Comparison of ENCODE assay signal across 17 cellular contexts in the genomic region with DNA sequence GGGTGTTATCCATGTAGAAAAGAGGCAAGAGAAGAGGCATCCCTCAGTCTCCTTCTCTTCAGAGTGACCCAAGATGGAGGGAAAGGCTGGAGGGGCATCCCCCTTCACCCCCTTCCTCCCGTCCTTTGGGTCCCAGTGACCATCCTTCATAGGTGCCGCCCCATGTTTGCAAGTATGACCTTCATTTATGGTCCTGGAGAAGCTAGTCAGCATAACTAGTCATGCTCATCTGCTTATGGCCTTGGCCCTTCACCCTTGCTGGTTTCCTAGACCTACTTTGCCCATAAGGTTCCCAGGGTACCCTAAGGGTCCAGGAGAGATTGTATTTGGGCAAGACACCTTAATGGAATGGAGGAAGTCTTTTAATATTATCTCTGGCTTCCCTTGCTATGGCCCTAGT. TPM values are rescaled to one million over a fixed set of nuclear protein-coding genes. Genes with fewer than 3 reads are reported as not detected.
DNase-seq lines count a peak whose midpoint lies in the region; ATAC-seq and TF ChIP-seq lines count a peak whose summit lies in the region.
"Had no signal": no experiment of that assay in that cellular context is flagged by ENCODE, and none has a peak within 500 bp of the region (broad histone marks: within the 10 kb centered on the region; RNA-seq: fewer than 3 reads in every experiment).

No MANE protein-coding gene starts in this region.

- no peaks in the 10 kb centered on the region for H3K36me3 ChIP-seq in HEK293 (ENCODE audit: control insufficient read depth in 2 of 2, insufficient read depth in 1 of 2, low read length in 2 of 2)
- H3K36me3 ChIP-seq in endodermal cell (ENCODE audit: control insufficient read depth, insufficient read depth, low read length), result no peaks in the 10 kb centered on the region

- peak overlapping the region; percentile 62 for H3K27ac Mint-ChIP-seq in activated CD4-positive, alpha-beta T cell treated with anti-CD3 and anti-CD28 coated beads, Interleukin-2, amount 10 ng/mL, durations not matched to agents 7 days and 5 days
- H3K27ac Mint-ChIP-seq in endodermal cell, result no peak overlapping the region
- H3K27ac Mint-ChIP-seq: B cell; CD8-positive, alpha-beta T cell; GM23338; H9 had no signal

- H3K27ac ChIP-seq in HEK293 (ENCODE audit: extremely low read depth, low read depth, low read length) (no peak overlapping the region), endodermal cell (ENCODE audit: low read depth, low read length) (no peak overlapping the region)
- H3K27ac ChIP-seq: 22Rv1, BLaER1, C4-2B had no signal

- H3K9ac ChIP-seq in endodermal cell (ENCODE audit: extremely low read depth, low read length, poor library complexity, severe bottlenecking), result no peak overlapping the region
- H3K9ac ChIP-seq: BLaER1 had no signal

- 17 to 71% methylated on average over 1 to 2 of the region's 2 CpGs for WGBS in endodermal cell (ENCODE audit: insufficient coverage in 1 of 2, insufficient read length in 1 of 2), 2 experiments

- no peak overlapping the region for H3K4me3 Mint-ChIP-seq in activated CD4-positive, alpha-beta T cell treated with anti-CD3 and anti-CD28 coated beads, Interleukin-2, amount 10 ng/mL, durations not matched to agents 7 days and 5 days
- H3K4me3 Mint-ChIP-seq in endodermal cell, result no peak overlapping the region
- H3K4me3 Mint-ChIP-seq: B cell; CD4-positive, CD25-positive, alpha-beta regulatory T cell; CD8-positive, alpha-beta T cell; GM23338; H9 had no signal

- H3K4me3 ChIP-seq in HEK293 (ENCODE audit: low read depth, low read length) (no peak overlapping the region), endodermal cell (ENCODE audit: low read length) (peak overlapping the region; percentile 44)
- H3K4me3 ChIP-seq: BLaER1, GM12878, GM23338 had no signal

- TF ChIP-seq CTCF in HEK293 (tag by site-specific recombination; IDR thresholded peaks at IDR 0.05) (no peak), endodermal cell (conservative IDR thresholded peaks at IDR 0.05) (no peak)

- peaks cover 40% of the 10 kb centered on the region for H3K9me3 Mint-ChIP-seq in activated CD4-positive, alpha-beta T cell treated with anti-CD3 and anti-CD28 coated beads, Interleukin-2, amount 10 ng/mL, durations not matched to agents 7 days and 5 days
- peaks cover 46% of the 10 kb centered on the region for H3K9me3 Mint-ChIP-seq in endodermal cell

- no peak for DNase-seq in activated CD4-positive, alpha-beta T cell treated with anti-CD3 and anti-CD28 coated beads, Interleukin-2, amount 10 ng/mL, durations not matched to agents 7 days and 5 days
- no peak for DNase-seq in activated CD4-positive, alpha-beta T cell treated with anti-CD3 and anti-CD28 coated beads for 4 hours
- no peak for DNase-seq in endodermal cell
- DNase-seq in activated CD8-positive, alpha-beta memory T cell treated with anti-CD3 and anti-CD28 coated beads, Interleukin-2, amount 50 U/mL, for 48 hours, result no peak
- DNase-seq: CD4-positive, CD25-positive, alpha-beta regulatory T cell; CD8-positive, alpha-beta T cell; DMS153; EL had no signal

- no peak for ATAC-seq in activated CD4-positive, CD25-positive, alpha-beta regulatory T cell treated with anti-CD3 and anti-CD28 coated beads, Interleukin-2, amount 50 U/mL, for 24 hours
- ATAC-seq: CD8-positive, alpha-beta T cell had no signal

- CTCF ChIA-PET in activated CD4-positive, alpha-beta T cell treated with anti-CD3 and anti-CD28 coated beads, Interleukin-2, amount 10 ng/mL, durations not matched to agents 7 days and 5 days (lab: Charles Lee), result interaction anchor here (0.6 to 1.7 kb wide), 4 partner anchors 10 to 849 kb away, joined by 3 to 6 read pairs (median 4); no protein-coding TSS in a partner anchor
- CTCF ChIA-PET in HEK293 (lab: Yijun Ruan, JAX), result interaction anchor here (0.6 to 2.3 kb wide), 7 partner anchors 7 to 1251 kb away, joined by 3 to 13 read pairs (median 4); no protein-coding TSS in a partner anchor

- POLR2A ChIA-PET in activated CD4-positive, alpha-beta T cell treated with anti-CD3 and anti-CD28 coated beads, Interleukin-2, amount 10 ng/mL, durations not matched to agents 7 days and 5 days (lab: Charles Lee), result no interaction called here
- POLR2A ChIA-PET in HEK293 (lab: Yijun Ruan, JAX), result no interaction called here

- no peaks in the 10 kb centered on the region for H3K27me3 ChIP-seq in endodermal cell (ENCODE audit: control insufficient read depth, insufficient read depth, low read length, poor library complexity, severe bottlenecking)
- H3K27me3 ChIP-seq: BLaER1 had no signal

- H3K27me3 Mint-ChIP-seq in activated CD4-positive, alpha-beta T cell treated with anti-CD3 and anti-CD28 coated beads, Interleukin-2, amount 10 ng/mL, durations not matched to agents 7 days and 5 days, result no peaks in the 10 kb centered on the region
- no peaks in the 10 kb centered on the region for H3K27me3 Mint-ChIP-seq in endodermal cell (ENCODE audit: insufficient read depth)
- H3K27me3 Mint-ChIP-seq: B cell; CD4-positive, CD25-positive, alpha-beta regulatory T cell had no signal

- peaks cover 10% of the 10 kb centered on the region for H3K36me3 Mint-ChIP-seq in activated CD4-positive, alpha-beta T cell treated with anti-CD3 and anti-CD28 coated beads, Interleukin-2, amount 10 ng/mL, durations not matched to agents 7 days and 5 days (ENCODE audit: low read depth)
- peaks cover 28% of the 10 kb centered on the region for H3K36me3 Mint-ChIP-seq in endodermal cell (ENCODE audit: low read depth)

- H3K4me1 ChIP-seq in HEK293 (ENCODE audit: control insufficient read depth, insufficient read depth, low read length) (no peaks in the 10 kb centered on the region), endodermal cell (ENCODE audit: control insufficient read depth, insufficient read depth, low read length) (no peaks in the 10 kb centered on the region)

- H3K9me3 ChIP-seq in HEK293 (ENCODE audit: control insufficient read depth, insufficient read depth, low read depth, low read length), result no peaks in the 10 kb centered on the region
- peaks cover 45% of the 10 kb centered on the region for H3K9me3 ChIP-seq in endodermal cell (ENCODE audit: control insufficient read depth, low read length)

- peaks cover 18% of the 10 kb centered on the region for H3K4me1 Mint-ChIP-seq in activated CD4-positive, alpha-beta T cell treated with anti-CD3 and anti-CD28 coated beads, Interleukin-2, amount 10 ng/mL, durations not matched to agents 7 days and 5 days
- peaks cover 24% of the 10 kb centered on the region for H3K4me1 Mint-ChIP-seq in endodermal cell

TF ChIP-seq in HEK293, 187 proteins besides CTCF, POLR2A, EP300 and RAD21:
- TF ChIP-seq SETDB1 (IDR thresholded peaks at IDR 0.05; ENCODE audit: insufficient read length, low read length) (peak; percentile 54), ZNF157 (tag by site-specific recombination; IDR thresholded peaks at IDR 0.05) (no peak)

RNA-seq across cellular contexts. Expression of a gene that starts 46.7 kb away (rescaled TPM):
- total RNA-seq in activated CD4-positive, alpha-beta T cell treated with anti-CD3 and anti-CD28 coated beads, Interleukin-2, amount 10 ng/mL, durations not matched to agents 7 days and 5 days, result 1,000 to 10,000 TPM in 1 of 2 experiments, 100 to 1,000 TPM in 1; 975 to 1,039 TPM
- total RNA-seq in endodermal cell, result 100 to 1,000 TPM; 236 to 425 TPM
- 613 TPM for polyA plus RNA-seq in endodermal cell (2013, experiment 1 of 2)
- 626 TPM for polyA plus RNA-seq in endodermal cell (2013, experiment 2 of 2)
